Comparison of ENCODE assay signal across 23 cellular contexts in the genomic region with DNA sequence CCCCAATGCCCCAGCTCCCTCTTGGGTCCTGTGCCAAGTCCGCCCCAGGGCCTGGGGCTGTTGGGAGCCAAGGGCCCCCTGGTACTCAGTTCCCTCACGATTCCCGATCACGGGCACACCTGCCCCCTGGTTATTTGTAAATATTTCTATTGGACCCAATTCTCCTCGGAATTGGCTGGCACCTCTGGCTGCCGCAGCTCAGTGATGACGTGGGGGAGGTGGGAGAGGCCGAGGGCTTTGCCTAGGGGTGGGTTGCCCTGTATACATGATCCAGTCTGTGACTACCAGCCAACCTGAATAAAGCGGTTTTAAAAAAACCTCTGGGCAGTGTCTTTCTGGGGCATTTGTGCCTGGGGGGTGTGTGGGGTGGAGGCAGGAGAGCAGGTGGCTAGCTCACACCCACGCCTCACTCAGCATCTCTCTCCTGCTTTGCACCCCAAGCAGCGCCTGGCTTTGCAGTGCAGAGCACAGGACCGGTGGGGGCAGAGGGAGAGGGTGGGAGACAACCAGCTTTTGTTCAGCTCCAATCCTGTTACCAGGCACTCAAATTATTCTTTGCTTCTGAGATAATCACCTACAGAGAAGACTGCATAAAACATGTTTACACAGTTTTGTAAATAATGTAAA. TPM values are rescaled to one million over a fixed set of nuclear protein-coding genes. Genes with fewer than 3 reads are reported as not detected.
DNase-seq lines count a peak whose midpoint lies in the region; ATAC-seq, FAIRE-seq and TF ChIP-seq lines count a peak whose summit lies in the region.
"Had no signal": no experiment of that assay in that cellular context is flagged by ENCODE, and none has a peak within 500 bp of the region (broad histone marks: within the 10 kb centered on the region; RNA-seq: fewer than 3 reads in every experiment).

No MANE protein-coding gene starts in this region.

- CTCF ChIA-PET in HepG2 (lab: Yijun Ruan, JAX; ENCODE audit: low intra/inter-chr PET ratio, low total read pairs): no interaction called here
- CTCF ChIA-PET in activated naive CD4-positive, alpha-beta T cell treated with anti-CD3 and anti-CD28 coated beads for 36 hours (lab: Charles Lee): interaction anchor here (0.5 kb wide), 1 partner anchor 241 kb away, joined by 6 read pairs; no protein-coding TSS in a partner anchor

- H4K20me1 ChIP-seq in HepG2 (ENCODE audit: insufficient read depth, low read length): no peaks in the 10 kb centered on the region
- H4K20me1 ChIP-seq in hepatocyte (ENCODE audit: insufficient read depth, poor library complexity, severe bottlenecking): no peaks in the 10 kb centered on the region

- peak overlapping the region; percentile 23 for H3K4me3 ChIP-seq in LNCaP clone FGC (ENCODE audit: low read depth, low read length)
- no peak overlapping the region for H3K4me3 ChIP-seq in HepG2 (replicated peaks in 1 of 3; ENCODE audit: insufficient read depth in 1 of 3, low read depth in 2 of 3, low read length in 3 of 3)
- H3K4me3 ChIP-seq in hepatocyte: no peak overlapping the region
- H3K4me3 ChIP-seq: body of pancreas, dorsolateral prefrontal cortex, suprapubic skin had no signal

- H3K9me3 Mint-ChIP-seq in activated naive CD4-positive, alpha-beta T cell treated with anti-CD3 and anti-CD28 coated beads for 36 hours: peaks cover 5% of the 10 kb centered on the region
- peaks cover 0 to 7% of the 10 kb centered on the region in 2 donors for H3K9me3 Mint-ChIP-seq in stimulated activated naive CD8-positive, alpha-beta T cell treated with anti-CD3 and anti-CD28 coated beads, Interleukin-15, amount 100 ng/mL, for 72 hours
- H3K9me3 Mint-ChIP-seq: activated CD4-positive, alpha-beta T cell treated with anti-CD3 and anti-CD28 coated beads, Interleukin-2, amount 10 ng/mL, durations not matched to agents 24 days and 14 days had no signal

- no peaks in the 10 kb centered on the region for H3K79me2 ChIP-seq in HepG2 (ENCODE audit: insufficient read depth, low read length)
- no peaks in the 10 kb centered on the region for H3K79me2 ChIP-seq in hepatocyte

- H3K4me1 ChIP-seq in HepG2 (ENCODE audit: insufficient read depth, low read length) (peaks cover 16% of the 10 kb centered on the region), hepatocyte (ENCODE audit: insufficient read depth) (no peaks in the 10 kb centered on the region)
- H3K4me1 ChIP-seq: body of pancreas, suprapubic skin had no signal

- no peaks in the 10 kb centered on the region for H3K27me3 Mint-ChIP-seq in activated naive CD4-positive, alpha-beta T cell treated with anti-CD3 and anti-CD28 coated beads for 36 hours (ENCODE audit: low read depth)
- no peaks in the 10 kb centered on the region for H3K27me3 Mint-ChIP-seq in stimulated activated naive CD8-positive, alpha-beta T cell treated with anti-CD3 and anti-CD28 coated beads, Interleukin-15, amount 100 ng/mL, for 72 hours
- H3K27me3 Mint-ChIP-seq: activated CD4-positive, alpha-beta T cell treated with anti-CD3 and anti-CD28 coated beads, Interleukin-2, amount 10 ng/mL, durations not matched to agents 24 days and 14 days; activated naive CD8-positive, alpha-beta T cell had no signal

- H3K9ac ChIP-seq in HepG2 (ENCODE audit: insufficient read depth, low read depth, low read length): no peak overlapping the region

- BruUV-seq in HepG2 (replicated peaks; lab: Mats Ljungman, UMichigan): no TSS peak

- TF ChIP-seq CTCF in LNCaP clone FGC (IDR thresholded peaks at IDR 0.05; ENCODE audit: control insufficient read depth, extremely low read depth, insufficient read depth): no peak
- TF ChIP-seq CTCF in HepG2 (CRISPR knock-in tag; IDR thresholded peaks at IDR 0.05): no peak
- no peak for TF ChIP-seq CTCF in hepatocyte (IDR thresholded peaks at IDR 0.05; ENCODE audit: poor library complexity)

- H3K9me2 ChIP-seq in hepatocyte (replicated peaks; ENCODE audit: insufficient read depth): no peaks in the 10 kb centered on the region

- no peaks in the 10 kb centered on the region for H3K36me3 ChIP-seq in HepG2 (replicated peaks in 1 of 2; ENCODE audit: control insufficient read depth in 1 of 2, insufficient read depth in 2 of 2, low read length in 2 of 2)
- H3K36me3 ChIP-seq in hepatocyte (replicated peaks; ENCODE audit: insufficient read depth, low read depth): no peaks in the 10 kb centered on the region
- H3K36me3 ChIP-seq: suprapubic skin had no signal

- no peak for TF ChIP-seq POLR2A in HepG2 (IDR thresholded peaks at IDR 0.05; ENCODE audit: insufficient read depth in 1 of 2, low read depth in 2 of 2, low read length in 2 of 2)

- H3K27ac ChIP-seq in HepG2 (ENCODE audit: extremely low read length, insufficient read depth, low read length) (no peak overlapping the region), hepatocyte (no peak overlapping the region)
- H3K27ac ChIP-seq: body of pancreas, suprapubic skin had no signal

- no peak for TF ChIP-seq EP300 in HepG2 (IDR thresholded peaks at IDR 0.05; ENCODE audit: low read depth in 2 of 2, low read length in 2 of 2)
- no peak for TF ChIP-seq EP300 in HepG2 (CRISPR knock-in tag; IDR thresholded peaks at IDR 0.05; ENCODE audit: borderline replicate concordance)

- DNase-seq in D341Med (ENCODE audit: low spot score): peak; percentile 17
- no peak for DNase-seq in LNCaP clone FGC (ENCODE audit: low read depth)
- peak; percentile 65 for DNase-seq in NCI-H69 (lab: John Stamatoyannopoulos, UW)
- no peak for DNase-seq in HepG2 (ENCODE audit: low spot score)
- no peak for DNase-seq in activated naive CD4-positive, alpha-beta T cell treated with anti-CD3 and anti-CD28 coated beads for 36 hours
- no peak for DNase-seq in stimulated activated naive CD8-positive, alpha-beta T cell treated with anti-CD3 and anti-CD28 coated beads, Interleukin-15, amount 100 ng/mL, for 72 hours
- DNase-seq in hepatocyte (ENCODE audit: low spot score): no peak
- DNase-seq: activated CD4-positive, alpha-beta T cell treated with anti-CD3 and anti-CD28 coated beads, Interleukin-2, amount 10 ng/mL, durations not matched to agents 24 days and 14 days; activated T-cell treated with anti-CD3 and anti-CD28 coated beads, Interleukin-2, amount 50 U/mL, for 48 hours; body of pancreas; DMS 273 treated with DMSO at 0.1 percent for 48 hours; mammary epithelial cell; naive thymus-derived CD4-positive, alpha-beta T cell; NCI-H524 treated with DMSO at 0.1 percent for 48 hours; stimulated activated CD4-positive, alpha-beta T cell treated with anti-CD3 and anti-CD28 coated beads, Interleukin-4, amount 100 ng/mL, for 1 hour had no signal

- TF ChIP-seq RAD21 in HepG2 (CRISPR knock-in tag; IDR thresholded peaks at IDR 0.05): no peak

- no peak overlapping the region for H3K27ac Mint-ChIP-seq in activated naive CD4-positive, alpha-beta T cell treated with anti-CD3 and anti-CD28 coated beads for 36 hours
- no peak overlapping the region for H3K27ac Mint-ChIP-seq in stimulated activated naive CD8-positive, alpha-beta T cell treated with anti-CD3 and anti-CD28 coated beads, Interleukin-15, amount 100 ng/mL, for 72 hours
- H3K27ac Mint-ChIP-seq: activated CD4-positive, alpha-beta T cell treated with anti-CD3 and anti-CD28 coated beads, Interleukin-2, amount 10 ng/mL, durations not matched to agents 24 days and 14 days; activated naive CD8-positive, alpha-beta T cell; B cell; naive thymus-derived CD4-positive, alpha-beta T cell had no signal

- FAIRE-seq in HepG2 (lab: Jason Lieb, UNC): no peak
- FAIRE-seq: H54, islet of Langerhans, RCC 7860 had no signal

- H3K4me3 Mint-ChIP-seq in activated naive CD4-positive, alpha-beta T cell treated with anti-CD3 and anti-CD28 coated beads for 36 hours: no peak overlapping the region
- no peak overlapping the region for H3K4me3 Mint-ChIP-seq in stimulated activated naive CD8-positive, alpha-beta T cell treated with anti-CD3 and anti-CD28 coated beads, Interleukin-15, amount 100 ng/mL, for 72 hours
- H3K4me3 Mint-ChIP-seq: activated CD4-positive, alpha-beta T cell treated with anti-CD3 and anti-CD28 coated beads, Interleukin-2, amount 10 ng/mL, durations not matched to agents 24 days and 14 days; activated naive CD8-positive, alpha-beta T cell; B cell; naive thymus-derived CD4-positive, alpha-beta T cell had no signal

- no peak overlapping the region for H2AFZ ChIP-seq in HepG2 (ENCODE audit: low read length)
- no peak overlapping the region for H2AFZ ChIP-seq in hepatocyte

- H3K27me3 ChIP-seq in HepG2 (ENCODE audit: control insufficient read depth in 1 of 2, insufficient read depth in 2 of 2, low read length in 2 of 2) (peaks cover 4 to 8% of the 10 kb centered on the region in 2 experiments; a peak in 2 of 5 replicates), hepatocyte (no peaks in the 10 kb centered on the region)
- H3K27me3 ChIP-seq: body of pancreas had no signal

- H3K4me1 Mint-ChIP-seq in activated naive CD4-positive, alpha-beta T cell treated with anti-CD3 and anti-CD28 coated beads for 36 hours (ENCODE audit: low read depth): no peaks in the 10 kb centered on the region
- H3K4me1 Mint-ChIP-seq in stimulated activated naive CD8-positive, alpha-beta T cell treated with anti-CD3 and anti-CD28 coated beads, Interleukin-15, amount 100 ng/mL, for 72 hours: no peaks in the 10 kb centered on the region
- H3K4me1 Mint-ChIP-seq: activated CD4-positive, alpha-beta T cell treated with anti-CD3 and anti-CD28 coated beads, Interleukin-2, amount 10 ng/mL, durations not matched to agents 24 days and 14 days; B cell; naive thymus-derived CD4-positive, alpha-beta T cell had no signal

- H3K9me3 ChIP-seq in HepG2 (ENCODE audit: low read length) (no peaks in the 10 kb centered on the region), hepatocyte (ENCODE audit: low read depth) (no peaks in the 10 kb centered on the region)
- H3K9me3 ChIP-seq: suprapubic skin had no signal

- ATAC-seq in HepG2 (peak; percentile 16; the same call in 2 of the 3 replicates), GM18909 (IDR thresholded peaks at IDR 0.05; ENCODE audit: poor library complexity, unreplicated experiment) (no peak)
- ATAC-seq in stimulated activated naive CD8-positive, alpha-beta T cell treated with anti-CD3 and anti-CD28 coated beads, Interleukin-15, amount 100 ng/mL, for 72 hours: no peak
- ATAC-seq: body of pancreas; naive thymus-derived CD4-positive, alpha-beta T cell had no signal

- in situ Hi-C loops in HepG2 (cut with HindIII; ENCODE audit: extremely low pct_ligation_motif_present, low pct_unique_long_range_greater_than_20kb): no loop called here

- H3K4me2 ChIP-seq in HepG2 (ENCODE audit: low read depth, low read length) (no peak overlapping the region), hepatocyte (no peak overlapping the region)

- intact Hi-C loops in HepG2 (cut with micrococcal nuclease; ENCODE audit: unreplicated experiment): no loop called here
- intact Hi-C loops in activated naive CD4-positive, alpha-beta T cell treated with anti-CD3 and anti-CD28 coated beads for 36 hours (cut with micrococcal nuclease): no loop called here

- 20% methylated on average over 12 of the region's 12 CpGs for WGBS in HepG2 (ENCODE audit: low lambda C conversion rate)
- WGBS in hepatocyte (ENCODE audit: low lambda C conversion rate, missing lambda C conversion rate): 65% methylated on average over 12 of the region's 12 CpGs

- H3K36me3 Mint-ChIP-seq in activated naive CD4-positive, alpha-beta T cell treated with anti-CD3 and anti-CD28 coated beads for 36 hours (ENCODE audit: low read depth): no peaks in the 10 kb centered on the region

- POLR2A ChIA-PET in HepG2 (lab: Yijun Ruan, JAX): no interaction called here

RNA-seq across cellular contexts. Expression of gene VSTM2L, which starts 42.2 kb away (rescaled TPM):
- total RNA-seq in HepG2 (2016; rRNA removed; fragmentation: Illumina TruSeq; extraction: Trizol) (not detected in 2 replicates), hepatocyte (3.6 and 3.7 TPM in 2 replicates)
- not detected in 2 replicates for total RNA-seq in HepG2 (2016; cell fraction: cytosol; rRNA removed; fragmentation: Illumina TruSeq; extraction: Trizol; ENCODE audit: low read depth)
- total RNA-seq in HepG2 (2016; cell fraction: insoluble cytoplasmic fraction; rRNA removed; fragmentation: Illumina TruSeq; extraction: Trizol): 0.04 TPM in 1 of 2 replicates, not detected in the other
- not detected in 2 replicates for total RNA-seq in HepG2 (2016; cell fraction: membrane; rRNA removed; fragmentation: Illumina TruSeq; extraction: Trizol)
- total RNA-seq in HepG2 (2016; cell fraction: nucleus; rRNA removed; fragmentation: Illumina TruSeq; extraction: Trizol): not detected in 2 replicates
- polyA plus RNA-seq in HepG2 (2011; rRNA removed) (0.03 TPM in 1 of 2 replicates, not detected in the other), hepatocyte (2.5 and 3.0 TPM in 2 replicates)
- not detected in 2 replicates for polyA plus RNA-seq in HepG2 (2011; cell fraction: cytosol; rRNA removed)
- not detected in 2 replicates for polyA plus RNA-seq in HepG2 (2011; cell fraction: nucleus; rRNA removed)
- polyA plus RNA-seq in HepG2 (2012): 0.19 TPM in 1 of 2 replicates, not detected in the other
- polyA plus RNA-seq in HepG2 (2016; cell fraction: cytosol; fragmentation: Illumina TruSeq; extraction: Trizol; ENCODE audit: low read depth): 0.08 TPM in 1 of 2 replicates, not detected in the other
- polyA plus RNA-seq in HepG2 (2016; cell fraction: insoluble cytoplasmic fraction; fragmentation: Illumina TruSeq; extraction: Trizol; ENCODE audit: low read depth): not detected in 2 replicates
- not detected in 2 replicates for polyA plus RNA-seq in HepG2 (2016; cell fraction: membrane; fragmentation: Illumina TruSeq; extraction: Trizol; ENCODE audit: low read depth)
- polyA plus RNA-seq in HepG2 (2016; cell fraction: nucleus; fragmentation: Illumina TruSeq; extraction: Trizol; ENCODE audit: insufficient read depth, low read depth): not detected in 2 replicates
- not detected in 2 replicates for polyA minus RNA-seq in HepG2 (2011; rRNA and poly(A)+ RNA removed; ENCODE audit: low replicate concordance)
- polyA minus RNA-seq in HepG2 (2011; cell fraction: cytosol; rRNA and poly(A)+ RNA removed): not detected in 2 replicates
- polyA minus RNA-seq in HepG2 (2011; cell fraction: nucleus; rRNA and poly(A)+ RNA removed): not detected in 2 replicates
- total RNA-seq in activated naive CD4-positive, alpha-beta T cell treated with anti-CD3 and anti-CD28 coated beads for 36 hours: not detected
- total RNA-seq: B cell had no signal
- polyA plus RNA-seq: naive thymus-derived CD4-positive, alpha-beta T cell had no signal

Comparison
In these comparisons a context has a peak if more than half of its experiments do, and no peak if none do; other contexts are left out.
1. DNase-seq: peak in D341Med (single experiment) and NCI-H69 (single experiment); none in LNCaP clone FGC (single experiment), HepG2 (single experiment), activated naive CD4-positive, alpha-beta T cell treated with anti-CD3 and anti-CD28 coated beads for 36 hours (single experiment), stimulated activated naive CD8-positive, alpha-beta T cell treated with anti-CD3 and anti-CD28 coated beads, Interleukin-15, amount 100 ng/mL, for 72 hours (0 of 2) and hepatocyte (single experiment).